ENCODE assay signal across 1 cellular context in the genomic region with DNA sequence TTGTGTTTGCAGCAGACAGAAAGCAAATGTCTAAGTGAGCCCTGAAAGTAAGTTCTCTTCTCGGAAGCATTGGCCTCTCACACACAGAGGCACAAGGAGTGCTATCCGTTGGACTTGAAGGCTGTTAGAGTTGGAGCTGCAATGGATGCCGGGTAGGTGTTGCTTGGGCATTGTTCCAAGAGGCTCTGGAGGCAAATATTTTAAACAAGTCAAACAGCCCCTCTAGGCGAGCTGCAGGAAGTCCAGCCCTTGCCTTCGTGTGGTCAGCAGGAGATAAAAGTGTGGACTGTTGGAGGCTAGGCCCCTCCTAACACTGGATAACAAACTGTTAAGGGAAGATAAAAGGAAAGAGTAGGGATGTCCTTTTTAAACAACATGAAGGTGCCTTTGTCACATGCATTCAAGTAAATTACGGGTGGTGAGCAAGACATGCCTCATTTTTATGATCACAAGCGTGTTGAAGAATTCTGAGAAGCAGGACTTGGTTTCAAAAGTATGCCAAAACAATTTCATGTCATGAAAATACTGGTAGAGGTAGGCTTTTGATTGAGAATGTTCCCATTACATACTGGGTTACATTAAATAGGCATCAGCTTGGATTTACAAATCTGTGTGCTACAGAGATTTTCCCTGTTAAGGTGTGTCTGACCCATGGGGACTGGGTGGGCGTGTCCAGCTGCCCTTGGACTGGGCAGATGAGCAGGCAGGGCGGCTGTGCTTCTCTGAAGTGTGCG.
TF ChIP-seq lines count a peak whose summit lies in the region.

No MANE protein-coding gene starts in this region.

TF ChIP-seq in H1, 55 proteins besides CTCF, POLR2A, EP300 and RAD21:
- TF ChIP-seq SAP30 (IDR thresholded peaks at IDR 0.05; ENCODE audit: insufficient read depth, insufficient replicate concordance, low read length): no peak
- no peak for TF ChIP-seq RNF2 (IDR thresholded peaks at IDR 0.05; ENCODE audit: borderline replicate concordance, low read depth, low read length, missing control alignments, poor library complexity, severe bottlenecking)
- no peak for TF ChIP-seq ZNF274 (IDR thresholded peaks at IDR 0.05; ENCODE audit: borderline replicate concordance, extremely low read depth, low read length)
- TF ChIP-seq SP4 (IDR thresholded peaks at IDR 0.05; ENCODE audit: low read length): no peak
- TF ChIP-seq, protein P1, sequence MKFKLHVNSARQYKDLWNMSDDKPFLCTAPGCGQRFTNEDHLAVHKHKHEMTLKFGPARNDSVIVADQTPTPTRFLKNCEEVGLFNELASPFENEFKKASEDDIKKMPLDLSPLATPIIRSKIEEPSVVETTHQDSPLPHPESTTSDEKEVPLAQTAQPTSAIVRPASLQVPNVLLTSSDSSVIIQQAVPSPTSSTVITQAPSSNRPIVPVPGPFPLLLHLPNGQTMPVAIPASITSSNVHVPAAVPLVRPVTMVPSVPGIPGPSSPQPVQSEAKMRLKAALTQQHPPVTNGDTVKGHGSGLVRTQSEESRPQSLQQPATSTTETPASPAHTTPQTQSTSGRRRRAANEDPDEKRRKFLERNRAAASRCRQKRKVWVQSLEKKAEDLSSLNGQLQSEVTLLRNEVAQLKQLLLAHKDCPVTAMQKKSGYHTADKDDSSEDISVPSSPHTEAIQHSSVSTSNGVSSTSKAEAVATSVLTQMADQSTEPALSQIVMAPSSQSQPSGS (IDR thresholded peaks at IDR 0.05; ENCODE audit: low read length): no peak
- no peak for TF ChIP-seq GABPA (IDR thresholded peaks at IDR 0.05; ENCODE audit: borderline replicate concordance, insufficient read depth, low read length)
- no peak for TF ChIP-seq EZH2 (IDR thresholded peaks at IDR 0.05; ENCODE audit: low read depth, low read length, severe bottlenecking)
- no peak for TF ChIP-seq RBBP5 (IDR thresholded peaks at IDR 0.05; ENCODE audit: borderline replicate concordance, low read depth, low read length)
- TF ChIP-seq NRF1 (IDR thresholded peaks at IDR 0.05; ENCODE audit: low read depth, low read length): no peak
- TF ChIP-seq CBX5 (IDR thresholded peaks at IDR 0.05; ENCODE audit: low read depth, low read length): no peak
- TF ChIP-seq, protein P2, sequence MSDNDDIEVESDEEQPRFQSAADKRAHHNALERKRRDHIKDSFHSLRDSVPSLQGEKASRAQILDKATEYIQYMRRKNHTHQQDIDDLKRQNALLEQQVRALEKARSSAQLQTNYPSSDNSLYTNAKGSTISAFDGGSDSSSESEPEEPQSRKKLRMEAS (IDR thresholded peaks at IDR 0.05): no peak
- TF ChIP-seq, protein P3, sequence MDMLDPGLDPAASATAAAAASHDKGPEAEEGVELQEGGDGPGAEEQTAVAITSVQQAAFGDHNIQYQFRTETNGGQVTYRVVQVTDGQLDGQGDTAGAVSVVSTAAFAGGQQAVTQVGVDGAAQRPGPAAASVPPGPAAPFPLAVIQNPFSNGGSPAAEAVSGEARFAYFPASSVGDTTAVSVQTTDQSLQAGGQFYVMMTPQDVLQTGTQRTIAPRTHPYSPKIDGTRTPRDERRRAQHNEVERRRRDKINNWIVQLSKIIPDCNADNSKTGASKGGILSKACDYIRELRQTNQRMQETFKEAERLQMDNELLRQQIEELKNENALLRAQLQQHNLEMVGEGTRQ (IDR thresholded peaks at IDR 0.05; ENCODE audit: low read length): no peak
- TF ChIP-seq, protein P4, sequence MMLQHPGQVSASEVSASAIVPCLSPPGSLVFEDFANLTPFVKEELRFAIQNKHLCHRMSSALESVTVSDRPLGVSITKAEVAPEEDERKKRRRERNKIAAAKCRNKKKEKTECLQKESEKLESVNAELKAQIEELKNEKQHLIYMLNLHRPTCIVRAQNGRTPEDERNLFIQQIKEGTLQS (IDR thresholded peaks at IDR 0.05; ENCODE audit: insufficient read depth, low read depth, low read length): no peak
- TF ChIP-seq EGR1 (IDR thresholded peaks at IDR 0.05; ENCODE audit: borderline replicate concordance, low read depth, low read length): no peak
- TF ChIP-seq PHF8 (conservative IDR thresholded peaks at IDR 0.05; ENCODE audit: low read depth, low read length): no peak
- TF ChIP-seq CREB1 (IDR thresholded peaks at IDR 0.05): no peak
TF ChIP-seq in H1: peak in this region for 0.
